In the genomic region with DNA sequence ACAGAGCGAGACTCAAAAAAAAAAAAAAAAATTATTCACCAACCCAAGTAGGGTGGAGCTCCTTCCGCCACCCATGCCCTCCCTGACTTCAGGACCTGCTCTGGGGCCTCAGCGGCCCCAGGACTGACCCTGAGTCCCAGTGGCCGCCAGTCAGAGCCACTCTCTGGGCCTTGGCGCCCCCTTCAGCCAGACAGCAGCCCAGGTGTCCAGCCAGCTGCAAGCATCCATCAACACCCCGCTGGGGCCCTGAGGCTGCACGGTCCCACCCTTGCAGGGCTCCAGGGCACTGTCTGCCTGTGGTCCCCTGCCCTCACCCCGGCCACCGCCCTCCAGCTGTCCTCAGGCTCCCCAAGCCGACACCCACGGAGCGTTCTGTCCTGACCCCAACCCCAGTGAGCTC, we compare ENCODE assay signal across 1 cellular context.
TF ChIP-seq lines count a peak whose summit lies in the region.

No MANE protein-coding gene starts in this region.

TF ChIP-seq in H1, 55 proteins besides CTCF, POLR2A, EP300 and RAD21:
- no peak for TF ChIP-seq JUND (IDR thresholded peaks at IDR 0.05; ENCODE audit: low read length)
- TF ChIP-seq, protein P1, sequence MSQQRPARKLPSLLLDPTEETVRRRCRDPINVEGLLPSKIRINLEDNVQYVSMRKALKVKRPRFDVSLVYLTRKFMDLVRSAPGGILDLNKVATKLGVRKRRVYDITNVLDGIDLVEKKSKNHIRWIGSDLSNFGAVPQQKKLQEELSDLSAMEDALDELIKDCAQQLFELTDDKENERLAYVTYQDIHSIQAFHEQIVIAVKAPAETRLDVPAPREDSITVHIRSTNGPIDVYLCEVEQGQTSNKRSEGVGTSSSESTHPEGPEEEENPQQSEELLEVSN (IDR thresholded peaks at IDR 0.05), result no peak
- TF ChIP-seq GABPA (IDR thresholded peaks at IDR 0.05; ENCODE audit: borderline replicate concordance, insufficient read depth, low read length), result peak; percentile 17; the same call in 1 of the 2 replicates
- 0 out of 2 replicates have a peak, but pooled peaks have one; percentile 44 for TF ChIP-seq TCF12 (IDR thresholded peaks at IDR 0.05; ENCODE audit: low read depth, low read length)
- TF ChIP-seq POU5F1 (IDR thresholded peaks at IDR 0.05; ENCODE audit: low read depth, low read length), result no peak
- no peak for TF ChIP-seq SIN3A (conservative IDR thresholded peaks at IDR 0.05 in 1 of 2, IDR thresholded peaks at IDR 0.05 in 1 of 2; ENCODE audit: low read depth in 1 of 2, low read length in 2 of 2)
TF ChIP-seq in H1: peak in this region for 2.
